Comparison of ENCODE assay signal across 22 cellular contexts in genomic region chrX:10966057-10966456, GRCh38.
DNase-seq lines count a peak whose midpoint lies in the region; ATAC-seq, FAIRE-seq and TF ChIP-seq lines count a peak whose summit lies in the region.
"Had no signal": no experiment of that assay in that cellular context is flagged by ENCODE, and none has a peak within 500 bp of the region (broad histone marks: within the 10 kb centered on the region; RNA-seq: fewer than 3 reads in every experiment).

No MANE protein-coding gene starts in this region.

- no peaks in the 10 kb centered on the region for H3K36me3 ChIP-seq in liver (ENCODE audit: control insufficient read depth in 4 of 4, insufficient read depth in 3 of 4, low read depth in 1 of 4, low read length in 3 of 4)
- H3K36me3 ChIP-seq in pancreas = no peaks in the 10 kb centered on the region
- no peaks in the 10 kb centered on the region for H3K36me3 ChIP-seq in CD4-positive, alpha-beta memory T cell (ENCODE audit: insufficient read depth, low read length)
- H3K36me3 ChIP-seq: BLaER1 had no signal

- CTCF ChIA-PET in CD4-positive, alpha-beta memory T cell (lab: Charles Lee; ENCODE audit: partially characterized antibody) = no interaction called here

- H3K9me3 ChIP-seq in liver (ENCODE audit: control insufficient read depth in 4 of 4, low read length in 3 of 4) = no peaks in the 10 kb centered on the region
- no peaks in the 10 kb centered on the region for H3K9me3 ChIP-seq in pancreas
- H3K9me3 ChIP-seq in CD4-positive, alpha-beta memory T cell (ENCODE audit: control insufficient read depth in 1 of 2, low read length in 2 of 2) = no peaks in the 10 kb centered on the region
- H3K9me3 ChIP-seq: A549, Caco-2 had no signal

- WGBS in liver = 50% methylated on average over 1 of the region's 1 CpG
- 47 to 53% methylated on average over 1 of the region's 1 CpG for WGBS in pancreas, 2 donors

- intact Hi-C loops in pancreas (cut with DNase I) = no loop called here
- intact Hi-C loops in CD4-positive, alpha-beta memory T cell (cut with micrococcal nuclease) = no loop called here

- no peak overlapping the region for H3K27ac ChIP-seq in liver (ENCODE audit: low read depth in 1 of 2, low read length in 2 of 2)
- no peak overlapping the region for H3K27ac ChIP-seq in pancreas
- H3K27ac ChIP-seq in CD4-positive, alpha-beta memory T cell (ENCODE audit: low read depth, low read length) = no peak overlapping the region
- H3K27ac ChIP-seq: 22Rv1, A549, BLaER1 had no signal

- H3K27ac Mint-ChIP-seq in CD4-positive, alpha-beta memory T cell = no peak overlapping the region
- H3K27ac Mint-ChIP-seq: B cell; CD14-positive monocyte; CD4-positive, CD25-positive, alpha-beta regulatory T cell; CD8-positive, alpha-beta T cell had no signal

- peaks cover 0 to 2% of the 10 kb centered on the region in 2 donors for H3K36me3 Mint-ChIP-seq in CD4-positive, alpha-beta memory T cell
- H3K36me3 Mint-ChIP-seq: CD14-positive monocyte; CD4-positive, CD25-positive, alpha-beta regulatory T cell; CD8-positive, alpha-beta T cell had no signal

- DNase-seq in left lobe of liver (ENCODE audit: low spot score) (no peak), pancreas (no peak)
- no peak for DNase-seq in CD4-positive, alpha-beta memory T cell
- DNase-seq: AML-193; C1 segment of cervical spinal cord; Caco-2; Calu3; CD4-positive, CD25-positive, alpha-beta regulatory T cell; CD8-positive, alpha-beta T cell; DMS79 treated with DMSO at 0.1 percent for 48 hours; GF-D8 had no signal

- peak; percentile 57 for FAIRE-seq in pancreas (lab: Jason Lieb, UNC)
- FAIRE-seq: A549, D721Med, G401.6, GM12891, GM19239 had no signal

- H3K4me1 Mint-ChIP-seq in CD4-positive, alpha-beta memory T cell = no peaks in the 10 kb centered on the region
- H3K4me1 Mint-ChIP-seq: B cell; CD14-positive monocyte; CD4-positive, CD25-positive, alpha-beta regulatory T cell had no signal

- no peaks in the 10 kb centered on the region for H3K27me3 Mint-ChIP-seq in CD4-positive, alpha-beta memory T cell
- H3K27me3 Mint-ChIP-seq: B cell; CD4-positive, CD25-positive, alpha-beta regulatory T cell had no signal

- H3K4me3 Mint-ChIP-seq in CD4-positive, alpha-beta memory T cell = no peak overlapping the region
- H3K4me3 Mint-ChIP-seq: B cell; CD14-positive monocyte; CD4-positive, CD25-positive, alpha-beta regulatory T cell; CD8-positive, alpha-beta T cell had no signal

- H3K9ac ChIP-seq in liver (ENCODE audit: low read depth in 1 of 2, low read length in 2 of 2) = no peak overlapping the region
- H3K9ac ChIP-seq: BLaER1 had no signal

- POLR2A ChIA-PET in CD4-positive, alpha-beta memory T cell (lab: Charles Lee; ENCODE audit: partially characterized antibody) = no interaction called here

- H3K4me3 ChIP-seq in liver (ENCODE audit: low read depth in 1 of 3, low read length in 3 of 3) (no peak overlapping the region), pancreas (no peak overlapping the region)
- H3K4me3 ChIP-seq in CD4-positive, alpha-beta memory T cell (ENCODE audit: low read length in 2 of 2) = no peak overlapping the region
- H3K4me3 ChIP-seq: A549, BLaER1 had no signal

- peaks cover 0 to 8% (median 4%) of the 10 kb centered on the region in 4 donors for H3K4me1 ChIP-seq in liver (ENCODE audit: control insufficient read depth in 4 of 4, insufficient read depth in 4 of 4, low read length in 3 of 4)
- no peaks in the 10 kb centered on the region for H3K4me1 ChIP-seq in pancreas
- no peaks in the 10 kb centered on the region for H3K4me1 ChIP-seq in CD4-positive, alpha-beta memory T cell (ENCODE audit: insufficient read depth, low read length)
- H3K4me1 ChIP-seq: A549, BLaER1, Caco-2 had no signal

- H3K27me3 ChIP-seq in liver (ENCODE audit: control insufficient read depth in 4 of 4, insufficient read depth in 4 of 4, low read length in 3 of 4) (no peaks in the 10 kb centered on the region), pancreas (peaks cover 0 to 4% (median 0%) of the 10 kb centered on the region in 4 donors)
- no peaks in the 10 kb centered on the region for H3K27me3 ChIP-seq in CD4-positive, alpha-beta memory T cell (ENCODE audit: insufficient read depth, low read length)

- ATAC-seq in left lobe of liver (peak; percentile 80), pancreas (no peak), esophagus mucosa (no peak)
- ATAC-seq: A549; CD8-positive, alpha-beta T cell had no signal

- H3K9me3 Mint-ChIP-seq in CD4-positive, alpha-beta memory T cell = peaks cover 0 to 26% (median 12%) of the 10 kb centered on the region in 8 donors

- no peak for TF ChIP-seq RAD21 in liver (IDR thresholded peaks at IDR 0.05)

- no peak for TF ChIP-seq CTCF in liver (IDR thresholded peaks at IDR 0.05; ENCODE audit: low read depth, low read length, missing input control)
- no peak for TF ChIP-seq CTCF in pancreas (IDR thresholded peaks at IDR 0.05)

TF ChIP-seq in liver, 16 proteins besides CTCF, POLR2A, EP300 and RAD21:
- TF ChIP-seq YY1 (IDR thresholded peaks at IDR 0.05) = no peak
- TF ChIP-seq NR2F2 (IDR thresholded peaks at IDR 0.05) = no peak
- no peak for TF ChIP-seq HNF4G (IDR thresholded peaks at IDR 0.05)
- TF ChIP-seq SP1 (IDR thresholded peaks at IDR 0.05) = peak; percentile 37
- peak in 1 of 2 donors; percentile 17 for TF ChIP-seq RXRA (IDR thresholded peaks at IDR 0.05)
- no peak for TF ChIP-seq REST (IDR thresholded peaks at IDR 0.05)
- TF ChIP-seq MAX (IDR thresholded peaks at IDR 0.05) = no peak
- no peak for TF ChIP-seq ATF3 (IDR thresholded peaks at IDR 0.05)
- peak; percentile 34 to 52 for TF ChIP-seq HNF4A (conservative IDR thresholded peaks at IDR 0.05)
